In genomic region chrX:149916745-149917392, GRCh38 we compare ENCODE assay signal across 1 cellular context.
TF ChIP-seq lines count a peak whose summit lies in the region.

No MANE protein-coding gene starts in this region.

TF ChIP-seq in GM23338, 12 proteins besides CTCF, POLR2A, EP300 and RAD21 (continued from another document):
- TF ChIP-seq, protein P1, sequence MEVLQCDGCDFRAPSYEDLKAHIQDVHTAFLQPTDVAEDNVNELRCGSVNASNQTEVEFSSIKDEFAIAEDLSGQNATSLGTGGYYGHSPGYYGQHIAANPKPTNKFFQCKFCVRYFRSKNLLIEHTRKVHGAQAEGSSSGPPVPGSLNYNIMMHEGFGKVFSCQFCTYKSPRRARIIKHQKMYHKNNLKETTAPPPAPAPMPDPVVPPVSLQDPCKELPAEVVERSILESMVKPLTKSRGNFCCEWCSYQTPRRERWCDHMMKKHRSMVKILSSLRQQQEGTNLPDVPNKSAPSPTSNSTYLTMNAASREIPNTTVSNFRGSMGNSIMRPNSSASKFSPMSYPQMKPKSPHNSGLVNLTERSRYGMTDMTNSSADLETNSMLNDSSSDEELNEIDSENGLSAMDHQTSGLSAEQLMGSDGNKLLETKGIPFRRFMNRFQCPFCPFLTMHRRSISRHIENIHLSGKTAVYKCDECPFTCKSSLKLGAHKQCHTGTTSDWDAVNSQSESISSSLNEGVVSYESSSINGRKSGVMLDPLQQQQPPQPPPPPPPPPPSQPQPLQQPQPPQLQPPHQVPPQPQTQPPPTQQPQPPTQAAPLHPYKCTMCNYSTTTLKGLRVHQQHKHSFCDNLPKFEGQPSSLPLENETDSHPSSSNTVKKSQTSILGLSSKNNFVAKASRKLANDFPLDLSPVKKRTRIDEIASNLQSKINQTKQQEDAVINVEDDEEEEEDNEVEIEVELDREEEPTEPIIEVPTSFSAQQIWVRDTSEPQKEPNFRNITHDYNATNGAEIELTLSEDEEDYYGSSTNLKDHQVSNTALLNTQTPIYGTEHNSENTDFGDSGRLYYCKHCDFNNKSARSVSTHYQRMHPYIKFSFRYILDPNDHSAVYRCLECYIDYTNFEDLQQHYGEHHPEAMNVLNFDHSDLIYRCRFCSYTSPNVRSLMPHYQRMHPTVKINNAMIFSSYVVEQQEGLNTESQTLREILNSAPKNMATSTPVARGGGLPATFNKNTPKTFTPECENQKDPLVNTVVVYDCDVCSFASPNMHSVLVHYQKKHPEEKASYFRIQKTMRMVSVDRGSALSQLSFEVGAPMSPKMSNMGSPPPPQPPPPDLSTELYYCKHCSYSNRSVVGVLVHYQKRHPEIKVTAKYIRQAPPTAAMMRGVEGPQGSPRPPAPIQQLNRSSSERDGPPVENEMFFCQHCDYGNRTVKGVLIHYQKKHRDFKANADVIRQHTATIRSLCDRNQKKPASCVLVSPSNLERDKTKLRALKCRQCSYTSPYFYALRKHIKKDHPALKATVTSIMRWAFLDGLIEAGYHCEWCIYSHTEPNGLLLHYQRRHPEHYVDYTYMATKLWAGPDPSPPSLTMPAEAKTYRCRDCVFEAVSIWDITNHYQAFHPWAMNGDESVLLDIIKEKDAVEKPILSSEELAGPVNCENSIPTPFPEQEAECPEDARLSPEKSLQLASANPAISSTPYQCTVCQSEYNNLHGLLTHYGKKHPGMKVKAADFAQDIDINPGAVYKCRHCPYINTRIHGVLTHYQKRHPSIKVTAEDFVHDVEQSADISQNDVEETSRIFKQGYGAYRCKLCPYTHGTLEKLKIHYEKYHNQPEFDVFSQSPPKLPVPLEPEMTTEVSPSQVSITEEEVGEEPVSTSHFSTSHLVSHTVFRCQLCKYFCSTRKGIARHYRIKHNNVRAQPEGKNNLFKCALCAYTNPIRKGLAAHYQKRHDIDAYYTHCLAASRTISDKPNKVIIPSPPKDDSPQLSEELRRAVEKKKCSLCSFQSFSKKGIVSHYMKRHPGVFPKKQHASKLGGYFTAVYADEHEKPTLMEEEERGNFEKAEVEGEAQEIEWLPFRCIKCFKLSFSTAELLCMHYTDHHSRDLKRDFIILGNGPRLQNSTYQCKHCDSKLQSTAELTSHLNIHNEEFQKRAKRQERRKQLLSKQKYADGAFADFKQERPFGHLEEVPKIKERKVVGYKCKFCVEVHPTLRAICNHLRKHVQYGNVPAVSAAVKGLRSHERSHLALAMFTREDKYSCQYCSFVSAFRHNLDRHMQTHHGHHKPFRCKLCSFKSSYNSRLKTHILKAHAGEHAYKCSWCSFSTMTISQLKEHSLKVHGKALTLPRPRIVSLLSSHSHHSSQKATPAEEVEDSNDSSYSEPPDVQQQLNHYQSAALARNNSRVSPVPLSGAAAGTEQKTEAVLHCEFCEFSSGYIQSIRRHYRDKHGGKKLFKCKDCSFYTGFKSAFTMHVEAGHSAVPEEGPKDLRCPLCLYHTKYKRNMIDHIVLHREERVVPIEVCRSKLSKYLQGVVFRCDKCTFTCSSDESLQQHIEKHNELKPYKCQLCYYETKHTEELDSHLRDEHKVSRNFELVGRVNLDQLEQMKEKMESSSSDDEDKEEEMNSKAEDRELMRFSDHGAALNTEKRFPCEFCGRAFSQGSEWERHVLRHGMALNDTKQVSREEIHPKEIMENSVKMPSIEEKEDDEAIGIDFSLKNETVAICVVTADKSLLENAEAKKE (CRISPR knock-in tag; IDR thresholded peaks at IDR 0.05): no peak
- TF ChIP-seq, protein P2, sequence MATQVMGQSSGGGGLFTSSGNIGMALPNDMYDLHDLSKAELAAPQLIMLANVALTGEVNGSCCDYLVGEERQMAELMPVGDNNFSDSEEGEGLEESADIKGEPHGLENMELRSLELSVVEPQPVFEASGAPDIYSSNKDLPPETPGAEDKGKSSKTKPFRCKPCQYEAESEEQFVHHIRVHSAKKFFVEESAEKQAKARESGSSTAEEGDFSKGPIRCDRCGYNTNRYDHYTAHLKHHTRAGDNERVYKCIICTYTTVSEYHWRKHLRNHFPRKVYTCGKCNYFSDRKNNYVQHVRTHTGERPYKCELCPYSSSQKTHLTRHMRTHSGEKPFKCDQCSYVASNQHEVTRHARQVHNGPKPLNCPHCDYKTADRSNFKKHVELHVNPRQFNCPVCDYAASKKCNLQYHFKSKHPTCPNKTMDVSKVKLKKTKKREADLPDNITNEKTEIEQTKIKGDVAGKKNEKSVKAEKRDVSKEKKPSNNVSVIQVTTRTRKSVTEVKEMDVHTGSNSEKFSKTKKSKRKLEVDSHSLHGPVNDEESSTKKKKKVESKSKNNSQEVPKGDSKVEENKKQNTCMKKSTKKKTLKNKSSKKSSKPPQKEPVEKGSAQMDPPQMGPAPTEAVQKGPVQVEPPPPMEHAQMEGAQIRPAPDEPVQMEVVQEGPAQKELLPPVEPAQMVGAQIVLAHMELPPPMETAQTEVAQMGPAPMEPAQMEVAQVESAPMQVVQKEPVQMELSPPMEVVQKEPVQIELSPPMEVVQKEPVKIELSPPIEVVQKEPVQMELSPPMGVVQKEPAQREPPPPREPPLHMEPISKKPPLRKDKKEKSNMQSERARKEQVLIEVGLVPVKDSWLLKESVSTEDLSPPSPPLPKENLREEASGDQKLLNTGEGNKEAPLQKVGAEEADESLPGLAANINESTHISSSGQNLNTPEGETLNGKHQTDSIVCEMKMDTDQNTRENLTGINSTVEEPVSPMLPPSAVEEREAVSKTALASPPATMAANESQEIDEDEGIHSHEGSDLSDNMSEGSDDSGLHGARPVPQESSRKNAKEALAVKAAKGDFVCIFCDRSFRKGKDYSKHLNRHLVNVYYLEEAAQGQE (IDR thresholded peaks at IDR 0.05; ENCODE audit: unreplicated experiment): no peak
- TF ChIP-seq ZNF331 (CRISPR knock-in tag; IDR thresholded peaks at IDR 0.05; ENCODE audit: low read depth) (no peak), EZH2phosphoT487 (IDR thresholded peaks at IDR 0.05; ENCODE audit: unreplicated experiment) (no peak), ETS1 (IDR thresholded peaks at IDR 0.05) (no peak), JUNB (IDR thresholded peaks at IDR 0.05; ENCODE audit: unreplicated experiment) (no peak), POLR2AphosphoS5 (IDR thresholded peaks at IDR 0.05; ENCODE audit: low read depth) (no peak), EZH2 (IDR thresholded peaks at IDR 0.05; ENCODE audit: low read depth, unreplicated experiment) (no peak)
